Comparison of ENCODE assay signal across 28 cellular contexts in the genomic region with DNA sequence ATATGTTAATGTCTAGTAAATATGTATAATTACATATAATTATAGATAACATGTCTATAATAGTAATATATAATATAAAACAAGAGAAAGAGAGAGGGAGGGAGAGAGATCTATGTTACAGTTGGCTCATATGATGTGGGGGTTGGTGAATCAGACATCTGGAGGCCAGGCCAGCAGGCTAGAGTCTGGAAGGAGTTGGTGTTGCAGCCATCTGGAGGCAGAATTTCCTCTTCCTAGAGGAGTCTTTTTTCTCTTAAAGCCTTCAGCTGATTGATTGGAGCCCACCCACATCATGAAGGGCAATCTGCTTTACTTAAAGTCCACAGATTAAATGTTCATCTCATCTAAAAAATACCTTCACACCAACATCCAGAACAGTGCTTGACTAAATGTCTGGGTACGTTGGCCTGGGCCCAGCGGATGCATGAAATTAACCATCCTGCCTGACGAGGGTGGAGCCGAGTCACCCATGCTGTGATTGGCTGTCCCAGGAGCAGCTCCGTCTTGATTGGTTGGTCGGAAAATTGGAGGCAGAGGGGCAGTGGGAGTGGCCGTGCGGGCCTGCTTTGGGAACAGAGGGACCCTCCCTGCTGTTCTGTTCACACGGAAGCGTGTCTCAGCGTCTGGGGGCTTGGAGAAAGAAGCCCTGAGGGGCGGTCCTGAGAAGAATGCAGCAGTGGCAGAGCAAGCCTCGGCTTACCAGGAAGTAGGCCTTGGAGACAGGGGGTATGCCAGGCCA.
DNase-seq lines count a peak whose midpoint lies in the region; ATAC-seq and TF ChIP-seq lines count a peak whose summit lies in the region.
"Had no signal": no experiment of that assay in that cellular context is flagged by ENCODE, and none has a peak within 500 bp of the region (broad histone marks: within the 10 kb centered on the region; RNA-seq: fewer than 3 reads in every experiment).

No MANE protein-coding gene starts in this region.

- no peak overlapping the region for H3K4me3 ChIP-seq in choroid plexus epithelial cell (ENCODE audit: low read depth, low read length)
- H3K4me3 ChIP-seq: ascending aorta, dorsolateral prefrontal cortex, hepatocyte, pancreas, uterus had no signal

- ATAC-seq in omental fat pad (ENCODE audit: low FRiP score) (no peak), HG03039 (IDR thresholded peaks at IDR 0.05; ENCODE audit: unreplicated experiment) (no peak)
- ATAC-seq: activated naive CD4-positive, alpha-beta T cell treated with anti-CD3 and anti-CD28 coated beads, Interleukin-2, amount 50 U/mL, for 72 hours; activated T-helper 17 cell treated with anti-CD3 and anti-CD28 coated beads, Interleukin-2, amount 50 U/mL, for 72 hours; left ventricle myocardium superior; naive thymus-derived CD8-positive, alpha-beta T cell; pancreas; Right ventricle myocardium inferior; stimulated activated effector memory CD8-positive, alpha-beta T cell treated with anti-CD3 and anti-CD28 coated beads, Interleukin-12 subunit alpha, Interleukin-12 subunit beta, amount 100 ng/mL, for 72 hours had no signal

- DNase-seq in EL (peak; percentile 25), NCI-H82 (lab: John Stamatoyannopoulos, UW) (peak; percentile 93), choroid plexus epithelial cell (ENCODE audit: low read depth) (peak; percentile 23), iris pigment epithelial cell (ENCODE audit: low read depth) (peak; percentile 28), omental fat pad (ENCODE audit: low spot score) (no peak), superior temporal gyrus (ENCODE audit: extremely low spot score) (no peak), NCI-H1105 (lab: John Stamatoyannopoulos, UW) (no peak)
- DNase-seq: activated CD4-positive, alpha-beta T cell treated with anti-CD3 and anti-CD28 coated beads, Interleukin-2, amount 50 U/mL, for 48 hours; activated CD4-positive, CD25-positive, alpha-beta regulatory T cell; activated CD8-positive, alpha-beta memory T cell treated with anti-CD3 and anti-CD28 coated beads, Interleukin-2, amount 50 U/mL, for 4 hours; foreskin melanocyte; left ventricle myocardium superior; midbrain; naive thymus-derived CD8-positive, alpha-beta T cell; NCI-H187; NCI-H748 treated with DMSO at 0.1 percent for 48 hours; OCI-M1; pancreas; stimulated activated CD4-positive, alpha-beta T cell treated with anti-CD3 and anti-CD28 coated beads, Interleukin-2, amount 100 ng/mL, for 48 hours; uterus had no signal

- TF ChIP-seq CTCF in choroid plexus epithelial cell (conservative IDR thresholded peaks at IDR 0.05; ENCODE audit: low read depth, low read length) (no peak), omental fat pad (IDR thresholded peaks at IDR 0.05) (no peak)

Comparison
In these comparisons a context has a peak if more than half of its experiments do, and no peak if none do; other contexts are left out.
1. DNase-seq: peak in EL (single experiment), NCI-H82 (single experiment), choroid plexus epithelial cell (single experiment) and iris pigment epithelial cell (single experiment); none in omental fat pad (single experiment), superior temporal gyrus (single experiment) and NCI-H1105 (single experiment).